Comparison of ENCODE assay signal across 25 cellular contexts in the genomic region with DNA sequence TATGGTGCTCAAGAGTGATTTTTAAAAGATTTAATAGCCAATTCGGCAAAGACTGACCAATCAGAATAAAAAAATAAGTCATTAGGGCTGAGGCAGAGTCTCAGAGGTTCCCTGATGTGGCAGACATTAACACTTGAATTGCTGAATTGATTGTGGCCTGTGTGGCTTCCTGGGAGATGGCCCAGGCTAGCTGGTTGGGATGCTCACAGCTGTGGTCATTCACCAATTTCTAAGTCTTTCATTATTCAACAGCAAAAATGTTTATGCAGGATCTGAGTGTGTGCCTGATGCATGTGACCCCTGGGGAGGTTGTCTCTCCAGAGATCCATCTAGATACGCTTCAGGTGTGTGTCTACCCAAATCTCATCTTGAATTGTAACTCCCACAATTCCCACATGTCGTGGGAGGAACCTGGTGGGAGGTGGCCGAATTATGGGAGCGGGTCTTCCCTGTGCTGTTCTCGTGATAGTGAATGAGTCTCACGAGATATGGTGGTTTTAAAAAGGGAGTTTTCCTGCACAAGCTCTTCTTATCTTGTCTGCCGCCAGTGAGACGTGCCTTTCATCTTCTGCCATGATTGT.
"Had no signal": no experiment of that assay in that cellular context is flagged by ENCODE, and none has a peak within 500 bp of the region (broad histone marks: within the 10 kb centered on the region; RNA-seq: fewer than 3 reads in every experiment).

No MANE protein-coding gene starts in this region.

- DNase-seq: dermis blood vessel endothelial cell; effector memory CD4-positive, alpha-beta T cell; erythroblast; esophagus squamous epithelium; hypothalamus; left ventricle myocardium superior; lower lobe of right lung; natural killer cell; nucleus accumbens; stimulated activated CD4-positive, alpha-beta T cell treated with anti-CD3 and anti-CD28 coated beads, Interleukin-12 subunit alpha, Interleukin-12 subunit beta, amount 100 ng/mL, for 4 hours; stimulated activated CD4-positive, alpha-beta T cell treated with anti-CD3 and anti-CD28 coated beads, Interleukin-1b, Interleukin-23, amount 100 ng/mL, for 48 hours; stimulated activated CD4-positive, alpha-beta T cell treated with anti-CD3 and anti-CD28 coated beads, Interleukin-4, amount 100 ng/mL, for 1 hour; stimulated activated CD8-positive, alpha-beta memory T cell treated with anti-CD3 and anti-CD28 coated beads, Interleukin-4, amount 100 ng/mL, for 48 hours; stimulated activated naive CD4-positive, alpha-beta T cell; stimulated activated naive CD8-positive, alpha-beta T cell treated with anti-CD3 and anti-CD28 coated beads, Interleukin-15, amount 100 ng/mL, for 72 hours; transverse colon; upper lobe of right lung; uterus had no signal

- H3K4me1 ChIP-seq: esophagus squamous epithelium, lower lobe of right lung, prostate gland, right atrium auricular region, suprapubic skin, transverse colon, upper lobe of right lung, uterus had no signal

- H3K36me3 ChIP-seq: esophagus squamous epithelium, lower lobe of right lung, prostate gland, right atrium auricular region, suprapubic skin, transverse colon, upper lobe of right lung, uterus had no signal

- H3K9me3 ChIP-seq: esophagus squamous epithelium, lower lobe of right lung, prostate gland, suprapubic skin, transverse colon, upper lobe of right lung, uterus had no signal

- ATAC-seq: left ventricle myocardium superior; lower lobe of right lung; natural killer cell; sciatic nerve; stimulated activated naive CD8-positive, alpha-beta T cell treated with anti-CD3 and anti-CD28 coated beads, Interleukin-15, amount 100 ng/mL, for 72 hours; upper lobe of right lung had no signal

- H3K27me3 Mint-ChIP-seq: stimulated activated naive CD8-positive, alpha-beta T cell treated with anti-CD3 and anti-CD28 coated beads, Interleukin-15, amount 100 ng/mL, for 72 hours had no signal

- H3K27ac ChIP-seq: coronary artery, esophagus squamous epithelium, lower lobe of right lung, prostate gland, right atrium auricular region, suprapubic skin, transverse colon, upper lobe of right lung, uterus had no signal

- H3K27me3 ChIP-seq: esophagus squamous epithelium, right atrium auricular region, suprapubic skin, transverse colon, upper lobe of right lung, uterus had no signal

- H3K4me3 ChIP-seq: coronary artery, esophagus squamous epithelium, lower lobe of right lung, prostate gland, right atrium auricular region, smooth muscle cell, suprapubic skin, transverse colon, upper lobe of right lung, uterus had no signal

- H3K4me3 Mint-ChIP-seq: natural killer cell; neural crest cell; stimulated activated naive CD8-positive, alpha-beta T cell treated with anti-CD3 and anti-CD28 coated beads, Interleukin-15, amount 100 ng/mL, for 72 hours had no signal

- H3K4me2 ChIP-seq: smooth muscle cell had no signal

- H3K27ac Mint-ChIP-seq: natural killer cell; stimulated activated naive CD8-positive, alpha-beta T cell treated with anti-CD3 and anti-CD28 coated beads, Interleukin-15, amount 100 ng/mL, for 72 hours had no signal

- H3K4me1 Mint-ChIP-seq: natural killer cell; stimulated activated naive CD8-positive, alpha-beta T cell treated with anti-CD3 and anti-CD28 coated beads, Interleukin-15, amount 100 ng/mL, for 72 hours had no signal
